8 cellular contexts compared by ENCODE assay signal in genomic region chr3:133804896-133805295, GRCh38. TPM values are rescaled to one million over a fixed set of nuclear protein-coding genes. Genes with fewer than 3 reads are reported as not detected.
A peak's percentile ranks its signal among the peaks of the same experiment; 100 is the strongest.
DNase-seq lines count a peak whose midpoint lies in the region; ATAC-seq and TF ChIP-seq lines count a peak whose summit lies in the region.

No MANE protein-coding gene starts in this region.

- no peak overlapping the region for H3K27ac ChIP-seq in ascending aorta
- no peak overlapping the region for H3K27ac ChIP-seq in muscle layer of colon (ENCODE audit: low read depth, low read length)

- H3K36me3 Mint-ChIP-seq in stimulated activated naive CD8-positive, alpha-beta T cell treated with anti-CD3 and anti-CD28 coated beads, Interleukin-15, Interleukin-2, amounts not matched to agents 100 ng/mL and 50 ng/mL, for 24 hours (ENCODE audit: low read depth): peaks cover 30% of the 10 kb centered on the region

- peaks cover 0 to 3% of the 10 kb centered on the region in 2 donors for H3K4me1 ChIP-seq in ascending aorta
- no peaks in the 10 kb centered on the region for H3K4me1 ChIP-seq in muscle layer of colon (ENCODE audit: insufficient read depth, low read length)

- no peaks in the 10 kb centered on the region for H3K27me3 ChIP-seq in ascending aorta
- H3K27me3 ChIP-seq in muscle layer of colon (ENCODE audit: control insufficient read depth in 1 of 2, insufficient read depth in 2 of 2, low read length in 2 of 2): no peaks in the 10 kb centered on the region

- DNase-seq in stimulated activated naive CD8-positive, alpha-beta T cell treated with anti-CD3 and anti-CD28 coated beads, Interleukin-15, Interleukin-2, amounts not matched to agents 100 U/mL and 50 U/mL, for 24 hours: no peak
- no peak for DNase-seq in ascending aorta (ENCODE audit: low spot score in 2 of 2)
- DNase-seq in islet precursor cell: no peak
- no peak for DNase-seq in activated CD4-positive, CD25-positive, alpha-beta regulatory T cell treated with anti-CD3 and anti-CD28 coated beads, Interleukin-2, amount 50 U/mL, for 72 hours
- no peak for DNase-seq in cortex of kidney (lab: John Stamatoyannopoulos, UW)
- no peak for DNase-seq in NCI-H1092 treated with DMSO at 0.1 percent for 48 hours (lab: John Stamatoyannopoulos, UW)

- no peak overlapping the region for H3K9ac ChIP-seq in muscle layer of colon (ENCODE audit: low read length)

- H3K4me1 Mint-ChIP-seq in stimulated activated naive CD8-positive, alpha-beta T cell treated with anti-CD3 and anti-CD28 coated beads, Interleukin-15, Interleukin-2, amounts not matched to agents 100 ng/mL and 50 ng/mL, for 24 hours (ENCODE audit: low read depth): peaks cover 30% of the 10 kb centered on the region

- H3K9me3 ChIP-seq in ascending aorta: no peaks in the 10 kb centered on the region
- H3K9me3 ChIP-seq in muscle layer of colon (ENCODE audit: low read length): no peaks in the 10 kb centered on the region

- intact Hi-C loops in ascending aorta (cut with DNase I): loop anchor here (5.0 to 10.0 kb wide), 3 partner anchors 680 to 1388 kb away; partner anchors contain the start of genes ANAPC13, CEP63 and DNAJC13

- TF ChIP-seq CTCF in ascending aorta (IDR thresholded peaks at IDR 0.05): no peak

- peak overlapping the region; percentile 99 for H3K27ac Mint-ChIP-seq in stimulated activated naive CD8-positive, alpha-beta T cell treated with anti-CD3 and anti-CD28 coated beads, Interleukin-15, Interleukin-2, amounts not matched to agents 100 ng/mL and 50 ng/mL, for 24 hours

- ATAC-seq in stimulated activated naive CD8-positive, alpha-beta T cell treated with anti-CD3 and anti-CD28 coated beads, Interleukin-15, Interleukin-2, amounts not matched to agents 100 U/mL and 50 U/mL, for 24 hours: no peak

- H3K4me3 ChIP-seq in ascending aorta (peak overlapping the region; percentile 87), muscle layer of colon (ENCODE audit: low read depth in 1 of 2, low read length in 2 of 2) (peak overlapping the region; percentile 63 to 74)

- peaks cover 2 to 3% of the 10 kb centered on the region in 2 donors for H3K36me3 ChIP-seq in ascending aorta
- no peaks in the 10 kb centered on the region for H3K36me3 ChIP-seq in muscle layer of colon (ENCODE audit: insufficient read depth, low read length)

- peak overlapping the region; percentile 99 for H3K4me3 Mint-ChIP-seq in stimulated activated naive CD8-positive, alpha-beta T cell treated with anti-CD3 and anti-CD28 coated beads, Interleukin-15, Interleukin-2, amounts not matched to agents 100 ng/mL and 50 ng/mL, for 24 hours

- no peaks in the 10 kb centered on the region for H3K9me3 Mint-ChIP-seq in stimulated activated naive CD8-positive, alpha-beta T cell treated with anti-CD3 and anti-CD28 coated beads, Interleukin-15, Interleukin-2, amounts not matched to agents 100 ng/mL and 50 ng/mL, for 24 hours

- peaks cover 7% of the 10 kb centered on the region for H3K27me3 Mint-ChIP-seq in stimulated activated naive CD8-positive, alpha-beta T cell treated with anti-CD3 and anti-CD28 coated beads, Interleukin-15, Interleukin-2, amounts not matched to agents 100 ng/mL and 50 ng/mL, for 24 hours

RNA-seq across cellular contexts. Expression of gene SRPRB, which starts 0.7 kb away (rescaled TPM):
- 16.1 TPM for total RNA-seq in ascending aorta

RNA-seq across cellular contexts. Expression of gene TF, which starts 58.7 kb away (rescaled TPM):
- total RNA-seq in ascending aorta: 62.8 TPM
